Comparison of ENCODE assay signal across 1 cellular context in the genomic region with DNA sequence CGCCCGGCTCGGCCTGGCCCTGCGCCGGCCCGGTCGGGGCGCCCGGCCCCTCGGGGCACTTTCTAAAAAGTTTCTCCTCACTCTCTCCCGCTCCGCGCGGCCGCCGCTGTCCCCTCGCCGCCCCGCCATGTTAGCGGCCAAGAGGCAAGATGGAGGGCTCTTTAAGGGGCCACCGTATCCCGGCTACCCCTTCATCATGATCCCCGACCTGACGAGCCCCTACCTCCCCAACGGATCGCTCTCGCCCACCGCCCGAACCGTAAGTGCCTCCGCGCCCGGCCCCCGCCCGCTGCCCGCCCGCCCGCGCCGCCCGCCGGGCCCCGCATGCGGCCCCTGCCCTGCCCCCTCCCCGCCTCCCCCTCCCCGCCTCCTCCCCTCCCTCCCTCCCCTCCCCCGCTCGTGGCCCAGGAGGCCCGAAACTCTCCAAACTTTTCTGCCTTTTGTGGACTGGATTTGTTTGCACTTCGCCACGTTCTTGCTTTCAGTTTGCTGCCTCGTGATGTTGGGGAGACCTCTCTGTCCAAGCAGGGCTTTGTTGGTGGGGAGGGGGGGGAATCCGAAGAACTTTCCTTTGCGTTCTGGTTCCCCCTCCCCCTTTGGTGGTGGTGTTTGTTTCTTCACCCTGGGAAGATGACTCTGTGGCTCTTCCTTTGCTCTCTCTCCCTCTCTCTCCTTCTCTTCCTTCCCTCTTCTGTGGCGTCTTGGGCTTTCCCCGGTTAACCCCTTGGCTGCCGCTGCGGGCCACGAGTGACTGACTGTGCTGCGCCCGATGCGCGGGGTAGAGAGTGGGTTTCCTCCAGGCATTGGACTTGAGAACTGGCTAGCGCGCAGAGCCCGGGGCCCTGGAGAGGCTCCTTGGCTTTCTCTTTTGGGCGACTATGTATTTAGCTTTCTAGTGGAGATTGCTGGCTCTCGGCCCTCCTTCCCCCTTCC.
TF ChIP-seq lines count a peak whose summit lies in the region.

No MANE protein-coding gene starts in this region.

TF ChIP-seq in HepG2, 621 proteins besides CTCF, POLR2A, EP300 and RAD21 (continued from another document and continues in another):
- TF ChIP-seq, protein P1, sequence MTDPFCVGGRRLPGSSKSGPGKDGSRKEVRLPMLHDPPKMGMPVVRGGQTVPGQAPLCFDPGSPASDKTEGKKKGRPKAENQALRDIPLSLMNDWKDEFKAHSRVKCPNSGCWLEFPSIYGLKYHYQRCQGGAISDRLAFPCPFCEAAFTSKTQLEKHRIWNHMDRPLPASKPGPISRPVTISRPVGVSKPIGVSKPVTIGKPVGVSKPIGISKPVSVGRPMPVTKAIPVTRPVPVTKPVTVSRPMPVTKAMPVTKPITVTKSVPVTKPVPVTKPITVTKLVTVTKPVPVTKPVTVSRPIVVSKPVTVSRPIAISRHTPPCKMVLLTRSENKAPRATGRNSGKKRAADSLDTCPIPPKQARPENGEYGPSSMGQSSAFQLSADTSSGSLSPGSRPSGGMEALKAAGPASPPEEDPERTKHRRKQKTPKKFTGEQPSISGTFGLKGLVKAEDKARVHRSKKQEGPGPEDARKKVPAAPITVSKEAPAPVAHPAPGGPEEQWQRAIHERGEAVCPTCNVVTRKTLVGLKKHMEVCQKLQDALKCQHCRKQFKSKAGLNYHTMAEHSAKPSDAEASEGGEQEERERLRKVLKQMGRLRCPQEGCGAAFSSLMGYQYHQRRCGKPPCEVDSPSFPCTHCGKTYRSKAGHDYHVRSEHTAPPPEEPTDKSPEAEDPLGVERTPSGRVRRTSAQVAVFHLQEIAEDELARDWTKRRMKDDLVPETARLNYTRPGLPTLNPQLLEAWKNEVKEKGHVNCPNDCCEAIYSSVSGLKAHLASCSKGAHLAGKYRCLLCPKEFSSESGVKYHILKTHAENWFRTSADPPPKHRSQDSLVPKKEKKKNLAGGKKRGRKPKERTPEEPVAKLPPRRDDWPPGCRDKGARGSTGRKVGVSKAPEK (CRISPR knock-in tag; IDR thresholded peaks at IDR 0.05; ENCODE audit: borderline replicate concordance), result peak; percentile 57; the same call in 1 of the 2 replicates
- TF ChIP-seq GFI1 (CRISPR knock-in tag; IDR thresholded peaks at IDR 0.05; ENCODE audit: borderline replicate concordance), result 0 out of 2 replicates have a peak, but pooled peaks have one; percentile 49
- TF ChIP-seq ZSCAN30 (CRISPR knock-in tag; IDR thresholded peaks at IDR 0.05), result no peak
- peak; percentile 65; the same call in 1 of the 2 replicates for TF ChIP-seq POLR2AphosphoS5 (IDR thresholded peaks at IDR 0.05; ENCODE audit: low read depth, low read length)
- peak; percentile 28; the same call in 1 of the 2 replicates for TF ChIP-seq YEATS2 (CRISPR knock-in tag; IDR thresholded peaks at IDR 0.05; ENCODE audit: borderline replicate concordance)
- no peak for TF ChIP-seq SRSF1 (optimal IDR thresholded peaks at IDR 0.05; ENCODE audit: low read depth, low read length)
- TF ChIP-seq NFYB (CRISPR knock-in tag; IDR thresholded peaks at IDR 0.05), result no peak
- TF ChIP-seq MZF1 (CRISPR knock-in tag; IDR thresholded peaks at IDR 0.05; ENCODE audit: borderline replicate concordance), result no peak
- TF ChIP-seq NFYC (CRISPR knock-in tag; IDR thresholded peaks at IDR 0.05), result no peak
- no peak for TF ChIP-seq SYNCRIP (IDR thresholded peaks at IDR 0.05; ENCODE audit: insufficient read depth, low read depth, low read length)
- no peak for TF ChIP-seq ZNF567 (CRISPR knock-in tag; IDR thresholded peaks at IDR 0.05; ENCODE audit: borderline replicate concordance)
- TF ChIP-seq PHF8 (CRISPR knock-in tag; IDR thresholded peaks at IDR 0.05), result peak; percentile 63
- TF ChIP-seq MED1 (CRISPR knock-in tag; IDR thresholded peaks at IDR 0.05), result peak; percentile 21; the same call in 1 of the 2 replicates
- peak; percentile 58; the same call in 1 of the 2 replicates for TF ChIP-seq MAX (IDR thresholded peaks at IDR 0.05)
- no peak for TF ChIP-seq AKAP8 (CRISPR knock-in tag; IDR thresholded peaks at IDR 0.05)
- TF ChIP-seq KLF9 (CRISPR knock-in tag; IDR thresholded peaks at IDR 0.05; ENCODE audit: low read depth), result no peak
- no peak for TF ChIP-seq ZNF720 (CRISPR knock-in tag; IDR thresholded peaks at IDR 0.05)
- TF ChIP-seq ZNF782 (CRISPR knock-in tag; IDR thresholded peaks at IDR 0.05; ENCODE audit: borderline replicate concordance), result 0 out of 2 replicates have a peak, but pooled peaks have one; percentile 39
- no peak for TF ChIP-seq TEAD3 (CRISPR knock-in tag; optimal IDR thresholded peaks at IDR 0.05; ENCODE audit: borderline replicate concordance)
- TF ChIP-seq ZNF740 (CRISPR knock-in tag; IDR thresholded peaks at IDR 0.05), result peak; percentile 59
- TF ChIP-seq ZSCAN25 (CRISPR knock-in tag; IDR thresholded peaks at IDR 0.05), result peak; percentile 16; the same call in 1 of the 2 replicates
- TF ChIP-seq, protein P2, sequence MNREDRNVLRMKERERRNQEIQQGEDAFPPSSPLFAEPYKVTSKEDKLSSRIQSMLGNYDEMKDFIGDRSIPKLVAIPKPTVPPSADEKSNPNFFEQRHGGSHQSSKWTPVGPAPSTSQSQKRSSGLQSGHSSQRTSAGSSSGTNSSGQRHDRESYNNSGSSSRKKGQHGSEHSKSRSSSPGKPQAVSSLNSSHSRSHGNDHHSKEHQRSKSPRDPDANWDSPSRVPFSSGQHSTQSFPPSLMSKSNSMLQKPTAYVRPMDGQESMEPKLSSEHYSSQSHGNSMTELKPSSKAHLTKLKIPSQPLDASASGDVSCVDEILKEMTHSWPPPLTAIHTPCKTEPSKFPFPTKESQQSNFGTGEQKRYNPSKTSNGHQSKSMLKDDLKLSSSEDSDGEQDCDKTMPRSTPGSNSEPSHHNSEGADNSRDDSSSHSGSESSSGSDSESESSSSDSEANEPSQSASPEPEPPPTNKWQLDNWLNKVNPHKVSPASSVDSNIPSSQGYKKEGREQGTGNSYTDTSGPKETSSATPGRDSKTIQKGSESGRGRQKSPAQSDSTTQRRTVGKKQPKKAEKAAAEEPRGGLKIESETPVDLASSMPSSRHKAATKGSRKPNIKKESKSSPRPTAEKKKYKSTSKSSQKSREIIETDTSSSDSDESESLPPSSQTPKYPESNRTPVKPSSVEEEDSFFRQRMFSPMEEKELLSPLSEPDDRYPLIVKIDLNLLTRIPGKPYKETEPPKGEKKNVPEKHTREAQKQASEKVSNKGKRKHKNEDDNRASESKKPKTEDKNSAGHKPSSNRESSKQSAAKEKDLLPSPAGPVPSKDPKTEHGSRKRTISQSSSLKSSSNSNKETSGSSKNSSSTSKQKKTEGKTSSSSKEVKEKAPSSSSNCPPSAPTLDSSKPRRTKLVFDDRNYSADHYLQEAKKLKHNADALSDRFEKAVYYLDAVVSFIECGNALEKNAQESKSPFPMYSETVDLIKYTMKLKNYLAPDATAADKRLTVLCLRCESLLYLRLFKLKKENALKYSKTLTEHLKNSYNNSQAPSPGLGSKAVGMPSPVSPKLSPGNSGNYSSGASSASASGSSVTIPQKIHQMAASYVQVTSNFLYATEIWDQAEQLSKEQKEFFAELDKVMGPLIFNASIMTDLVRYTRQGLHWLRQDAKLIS (CRISPR knock-in tag; IDR thresholded peaks at IDR 0.05), result no peak
- 0 out of 2 replicates have a peak, but pooled peaks have one; percentile 9 for TF ChIP-seq RXRB (CRISPR knock-in tag; IDR thresholded peaks at IDR 0.05; ENCODE audit: borderline replicate concordance)
- TF ChIP-seq TAF15 (IDR thresholded peaks at IDR 0.05; ENCODE audit: low read depth, low read length, poor library complexity, severe bottlenecking), result no peak
- TF ChIP-seq ZNF337 (CRISPR knock-in tag; IDR thresholded peaks at IDR 0.05; ENCODE audit: borderline replicate concordance, low read depth), result no peak
- 0 out of 2 replicates have a peak, but pooled peaks have one; percentile 19 for TF ChIP-seq TFE3 (CRISPR knock-in tag; IDR thresholded peaks at IDR 0.05)
- no peak for TF ChIP-seq ZNF549 (CRISPR knock-in tag; IDR thresholded peaks at IDR 0.05)
- no peak for TF ChIP-seq ZNF513 (CRISPR knock-in tag; conservative IDR thresholded peaks at IDR 0.05)
- no peak for TF ChIP-seq BRCA1 (CRISPR knock-in tag; IDR thresholded peaks at IDR 0.05)
- TF ChIP-seq ZNF563 (CRISPR knock-in tag; IDR thresholded peaks at IDR 0.05), result no peak
- 0 out of 2 replicates have a peak, but pooled peaks have one; percentile 12 for TF ChIP-seq HNRNPL (IDR thresholded peaks at IDR 0.05; ENCODE audit: low read depth, low read length)
- peak; percentile 22; the same call in 1 of the 2 replicates for TF ChIP-seq ZMYM3 (CRISPR knock-in tag; IDR thresholded peaks at IDR 0.05)
- TF ChIP-seq DNMT3B (CRISPR knock-in tag; conservative IDR thresholded peaks at IDR 0.05), result 0 out of 2 replicates have a peak, but pooled peaks have one; percentile 36
- peak; percentile 15; the same call in 1 of the 2 replicates for TF ChIP-seq HDAC1 (CRISPR knock-in tag; IDR thresholded peaks at IDR 0.05)
- TF ChIP-seq NFKB2 (CRISPR knock-in tag; IDR thresholded peaks at IDR 0.05; ENCODE audit: borderline replicate concordance), result peak; percentile 35; the same call in 1 of the 2 replicates
- 0 out of 2 replicates have a peak, but pooled peaks have one; percentile 11 for TF ChIP-seq HES4 (CRISPR knock-in tag; IDR thresholded peaks at IDR 0.05; ENCODE audit: borderline replicate concordance)
- TF ChIP-seq, protein P3, sequence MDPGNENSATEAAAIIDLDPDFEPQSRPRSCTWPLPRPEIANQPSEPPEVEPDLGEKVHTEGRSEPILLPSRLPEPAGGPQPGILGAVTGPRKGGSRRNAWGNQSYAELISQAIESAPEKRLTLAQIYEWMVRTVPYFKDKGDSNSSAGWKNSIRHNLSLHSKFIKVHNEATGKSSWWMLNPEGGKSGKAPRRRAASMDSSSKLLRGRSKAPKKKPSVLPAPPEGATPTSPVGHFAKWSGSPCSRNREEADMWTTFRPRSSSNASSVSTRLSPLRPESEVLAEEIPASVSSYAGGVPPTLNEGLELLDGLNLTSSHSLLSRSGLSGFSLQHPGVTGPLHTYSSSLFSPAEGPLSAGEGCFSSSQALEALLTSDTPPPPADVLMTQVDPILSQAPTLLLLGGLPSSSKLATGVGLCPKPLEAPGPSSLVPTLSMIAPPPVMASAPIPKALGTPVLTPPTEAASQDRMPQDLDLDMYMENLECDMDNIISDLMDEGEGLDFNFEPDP (CRISPR knock-in tag; conservative IDR thresholded peaks at IDR 0.05), result 0 out of 2 replicates have a peak, but pooled peaks have one; percentile 37
- no peak for TF ChIP-seq FOXK1 (CRISPR knock-in tag; IDR thresholded peaks at IDR 0.05; ENCODE audit: borderline replicate concordance, low read depth)
- TF ChIP-seq ZBTB43 (CRISPR knock-in tag; conservative IDR thresholded peaks at IDR 0.05), result no peak
- no peak for TF ChIP-seq MAFG (CRISPR knock-in tag; IDR thresholded peaks at IDR 0.05)
